ENCODE assay signal across 34 cellular contexts in the genomic region with DNA sequence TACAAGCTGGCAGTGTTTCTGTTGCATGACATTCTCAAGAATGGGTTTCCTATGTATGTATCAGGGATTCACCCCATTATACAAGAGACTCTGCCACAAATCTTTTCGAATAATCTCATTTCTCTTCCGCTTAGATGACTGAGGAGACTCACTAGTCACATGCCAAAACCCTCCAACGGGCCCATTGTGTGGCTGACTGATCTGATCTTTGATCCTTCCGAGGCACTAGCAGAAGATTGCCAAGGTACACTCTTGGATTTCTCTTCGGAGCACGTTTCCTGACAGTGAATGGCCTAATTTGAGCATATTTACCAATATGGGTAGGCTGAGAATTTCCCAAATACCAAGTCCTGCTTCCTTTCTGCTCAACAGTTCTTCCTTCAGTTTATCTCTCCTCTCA. TPM values are rescaled to one million over a fixed set of nuclear protein-coding genes. Genes with fewer than 3 reads are reported as not detected.
"Had no signal": no experiment of that assay in that cellular context is flagged by ENCODE, and none has a peak within 500 bp of the region (broad histone marks: within the 10 kb centered on the region; RNA-seq: fewer than 3 reads in every experiment).

No MANE protein-coding gene starts in this region.

- H3K4me3 Mint-ChIP-seq: activated CD4-positive, alpha-beta memory T cell treated with anti-CD3 and anti-CD28 coated beads, Interleukin-2, amount 10 ng/mL, durations not matched to agents 7 days and 5 days; activated CD4-positive, alpha-beta T cell treated with anti-CD3 and anti-CD28 coated beads for 36 hours; activated CD4-positive, alpha-beta T cell treated with anti-CD3 and anti-CD28 coated beads, Interleukin-2, amount 10 ng/mL, durations not matched to agents 24 days and 14 days; activated naive CD8-positive, alpha-beta T cell; activated T-cell treated with anti-CD3 and anti-CD28 coated beads, Interleukin-2, amount 50 U/mL, for 4 hours; activated T-helper 17 cell treated with anti-CD3 and anti-CD28 coated beads, Interleukin-2, amount 50 U/mL, for 72 hours; central memory CD8-positive, alpha-beta T cell; effector memory CD8-positive, alpha-beta T cell; T-helper 17 cell; T-helper 2 cell treated with Interferon-gamma antibody and Interleukin-4, amounts not matched to agents 5 μg/mL and 100 μg/mL, for 36 hours had no signal

- H3K9me3 Mint-ChIP-seq: activated CD4-positive, alpha-beta memory T cell treated with anti-CD3 and anti-CD28 coated beads, Interleukin-2, amount 10 ng/mL, durations not matched to agents 7 days and 5 days; activated CD4-positive, alpha-beta T cell treated with anti-CD3 and anti-CD28 coated beads, Interleukin-2, amount 10 ng/mL, durations not matched to agents 24 days and 14 days; activated T-cell treated with anti-CD3 and anti-CD28 coated beads, Interleukin-2, amount 50 U/mL, for 4 hours; activated T-helper 17 cell treated with anti-CD3 and anti-CD28 coated beads, Interleukin-2, amount 50 U/mL, for 72 hours; central memory CD8-positive, alpha-beta T cell; effector memory CD8-positive, alpha-beta T cell; T-helper 2 cell treated with Interferon-gamma antibody and Interleukin-4, amounts not matched to agents 5 μg/mL and 100 μg/mL, for 36 hours had no signal

- H3K4me3 ChIP-seq: coronary artery, esophagus muscularis mucosa, gastrocnemius medialis, heart left ventricle had no signal

- H3K27ac ChIP-seq: brain microvascular endothelial cell, coronary artery, esophagus muscularis mucosa, foreskin keratinocyte, gastrocnemius medialis, heart left ventricle had no signal

- H3K36me3 ChIP-seq: brain microvascular endothelial cell, esophagus muscularis mucosa, gastrocnemius medialis, heart left ventricle had no signal

- ATAC-seq: activated CD4-positive, alpha-beta T cell treated with anti-CD3 and anti-CD28 coated beads for 36 hours; activated T-cell treated with anti-CD3 and anti-CD28 coated beads, Interleukin-2, amount 50 U/mL, for 4 hours; activated T-helper 17 cell treated with anti-CD3 and anti-CD28 coated beads, Interleukin-2, amount 50 U/mL, for 72 hours; effector memory CD8-positive, alpha-beta T cell; foreskin keratinocyte; gastrocnemius medialis; heart left ventricle; T-helper 17 cell had no signal

- FAIRE-seq: astrocyte, bronchial epithelial cell had no signal

- H3K27ac Mint-ChIP-seq: activated CD4-positive, alpha-beta memory T cell treated with anti-CD3 and anti-CD28 coated beads, Interleukin-2, amount 10 ng/mL, durations not matched to agents 7 days and 5 days; activated CD4-positive, alpha-beta T cell treated with anti-CD3 and anti-CD28 coated beads for 36 hours; activated CD4-positive, alpha-beta T cell treated with anti-CD3 and anti-CD28 coated beads, Interleukin-2, amount 10 ng/mL, durations not matched to agents 24 days and 14 days; activated naive CD8-positive, alpha-beta T cell; activated T-helper 17 cell treated with anti-CD3 and anti-CD28 coated beads, Interleukin-2, amount 50 U/mL, for 72 hours; effector memory CD8-positive, alpha-beta T cell; T-helper 17 cell; T-helper 2 cell treated with Interferon-gamma antibody and Interleukin-4, amounts not matched to agents 5 μg/mL and 100 μg/mL, for 36 hours had no signal

- H3K36me3 Mint-ChIP-seq: activated naive CD8-positive, alpha-beta T cell had no signal

- H3K9me3 ChIP-seq: esophagus muscularis mucosa, gastrocnemius medialis, heart left ventricle had no signal

- H3K4me1 ChIP-seq: esophagus muscularis mucosa, foreskin keratinocyte, gastrocnemius medialis, heart left ventricle had no signal

- H3K27me3 ChIP-seq: brain microvascular endothelial cell had no signal

- DNase-seq: activated CD4-positive, alpha-beta memory T cell treated with anti-CD3 and anti-CD28 coated beads, Interleukin-2, amount 10 ng/mL, durations not matched to agents 7 days and 5 days; activated CD4-positive, alpha-beta T cell treated with anti-CD3 and anti-CD28 coated beads for 36 hours; activated CD4-positive, alpha-beta T cell treated with anti-CD3 and anti-CD28 coated beads, Interleukin-2, amount 10 ng/mL, durations not matched to agents 24 days and 14 days; activated CD4-positive, CD25-positive, alpha-beta regulatory T cell; activated CD4-positive, CD25-positive, alpha-beta regulatory T cell treated with anti-CD3 and anti-CD28 coated beads, Interleukin-2, amount 50 U/mL, for 72 hours; activated effector memory CD4-positive, alpha-beta T cell treated with Interleukin-2 at 50 U/mL for 16 hours; activated gamma-delta T cell treated with Interleukin-2 at 50 U/mL for 16 hours; activated naive CD4-positive, alpha-beta T cell treated with anti-CD3 and anti-CD28 coated beads, Interleukin-2, amount 50 U/mL, for 16 hours; activated naive CD4-positive, alpha-beta T cell treated with Interleukin-2 at 50 U/mL for 16 hours; activated T-cell treated with anti-CD3 and anti-CD28 coated beads, Interleukin-2, amount 50 U/mL, for 4 hours; amniotic stem cell; anterior cingulate cortex; brain microvascular endothelial cell; dermis blood vessel endothelial cell; effector CD4-positive, alpha-beta T cell; effector memory CD8-positive, alpha-beta T cell; erythroblast; foreskin keratinocyte; gastrocnemius medialis; glutamatergic neuron; heart left ventricle; T-helper 1 cell; T-helper 17 cell; T1000 had no signal

RNA-seq across cellular contexts. Expression of a gene that starts 10.8 kb away (rescaled TPM):
- total RNA-seq: activated CD4-positive, alpha-beta T cell treated with anti-CD3 and anti-CD28 coated beads for 36 hours; activated T-cell treated with anti-CD3 and anti-CD28 coated beads, Interleukin-2, amount 50 U/mL, for 4 hours; astrocyte; dermis blood vessel endothelial cell; foreskin keratinocyte; gastrocnemius medialis; T-helper 17 cell had no signal

RNA-seq across cellular contexts. Expression of a gene that starts 17.3 kb away (rescaled TPM):
- total RNA-seq: cardiac septum had no signal

RNA-seq across cellular contexts. Expression of a gene that starts 31.2 kb away (rescaled TPM):
- total RNA-seq: activated CD4-positive, alpha-beta memory T cell treated with anti-CD3 and anti-CD28 coated beads, Interleukin-2, amount 10 ng/mL, durations not matched to agents 7 days and 5 days; activated CD4-positive, alpha-beta T cell treated with anti-CD3 and anti-CD28 coated beads for 36 hours; activated CD4-positive, alpha-beta T cell treated with anti-CD3 and anti-CD28 coated beads, Interleukin-2, amount 10 ng/mL, durations not matched to agents 24 days and 14 days; activated T-cell treated with anti-CD3 and anti-CD28 coated beads, Interleukin-2, amount 50 U/mL, for 4 hours; activated T-helper 17 cell treated with anti-CD3 and anti-CD28 coated beads, Interleukin-2, amount 50 U/mL, for 72 hours; bronchial epithelial cell; cardiac septum; esophagus muscularis mucosa; gastrocnemius medialis; heart left ventricle; T-helper 17 cell had no signal
- polyA plus RNA-seq: adipose tissue, heart left ventricle had no signal

RNA-seq across cellular contexts. Expression of a gene that starts 40.9 kb away (rescaled TPM):
- total RNA-seq: activated CD4-positive, alpha-beta T cell treated with anti-CD3 and anti-CD28 coated beads, Interleukin-2, amount 10 ng/mL, durations not matched to agents 24 days and 14 days; activated T-helper 17 cell treated with anti-CD3 and anti-CD28 coated beads, Interleukin-2, amount 50 U/mL, for 72 hours; T-helper 17 cell had no signal
- polyA plus RNA-seq: foreskin keratinocyte had no signal
